35 cellular contexts compared by ENCODE assay signal in the genomic region with DNA sequence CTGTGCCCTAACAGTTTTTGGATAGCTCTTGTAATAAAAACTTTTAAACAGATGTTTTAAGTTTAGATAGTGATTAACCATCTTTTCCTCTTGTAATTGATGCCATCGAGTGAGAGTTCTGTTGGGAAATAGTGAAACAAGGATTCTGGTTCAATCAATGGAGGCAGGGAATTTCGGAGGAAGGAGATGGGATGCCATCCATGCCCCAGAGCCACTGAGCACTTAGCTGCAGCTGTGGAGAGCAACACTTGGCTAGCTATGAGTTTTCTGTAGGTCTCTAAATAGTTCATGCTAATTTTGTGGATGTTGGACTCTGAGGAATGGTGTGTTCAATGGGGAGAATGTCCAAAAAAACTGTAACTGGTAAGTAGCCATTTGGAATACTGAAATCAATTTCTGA.
"Had no signal": no experiment of that assay in that cellular context is flagged by ENCODE, and none has a peak within 500 bp of the region (broad histone marks: within the 10 kb centered on the region; RNA-seq: fewer than 3 reads in every experiment).

No MANE protein-coding gene starts in this region.

- ATAC-seq: activated CD8-positive, alpha-beta memory T cell treated with anti-CD3 and anti-CD28 coated beads, Interleukin-2, amount 10 ng/mL, durations not matched to agents 7 days and 5 days; activated naive CD8-positive, alpha-beta T cell treated with anti-CD3 and anti-CD28 coated beads, Interleukin-2, amount 50 U/mL, for 24 hours; T-cell had no signal

- H3K4me3 ChIP-seq: MG63, PC-9, SJCRH30, SK-N-MC had no signal

- H3K27ac ChIP-seq: brain microvascular endothelial cell, PC-9, SJCRH30, SK-N-MC had no signal

- H3K27me3 ChIP-seq: brain microvascular endothelial cell, MG63, SJCRH30 had no signal

- H3K4me3 Mint-ChIP-seq: activated B cell treated with CpG ODN at 0.5 μM for 24 hours; activated CD4-positive, alpha-beta memory T cell treated with anti-CD3 and anti-CD28 coated beads, Interleukin-2, amount 10 ng/mL, durations not matched to agents 7 days and 5 days; activated CD8-positive, alpha-beta memory T cell treated with anti-CD3 and anti-CD28 coated beads, Interleukin-2, amount 10 ng/mL, durations not matched to agents 7 days and 5 days; activated naive CD4-positive, alpha-beta T cell treated with anti-CD3 and anti-CD28 coated beads, Interleukin-2, amount 10 ng/mL, durations not matched to agents 7 days and 5 days; activated naive CD8-positive, alpha-beta T cell; activated naive CD8-positive, alpha-beta T cell treated with anti-CD3 and anti-CD28 coated beads, Interleukin-2, amount 50 U/mL, for 24 hours; central memory CD8-positive, alpha-beta T cell; T-cell had no signal

- H3K9me3 ChIP-seq: MG63, SJCRH30 had no signal

- H3K27ac Mint-ChIP-seq: activated B cell treated with CpG ODN at 0.5 μM for 24 hours; activated CD4-positive, alpha-beta memory T cell treated with anti-CD3 and anti-CD28 coated beads, Interleukin-2, amount 10 ng/mL, durations not matched to agents 7 days and 5 days; activated CD8-positive, alpha-beta memory T cell treated with anti-CD3 and anti-CD28 coated beads, Interleukin-2, amount 10 ng/mL, durations not matched to agents 7 days and 5 days; activated naive CD4-positive, alpha-beta T cell treated with anti-CD3 and anti-CD28 coated beads, Interleukin-2, amount 10 ng/mL, durations not matched to agents 7 days and 5 days; activated naive CD8-positive, alpha-beta T cell; activated naive CD8-positive, alpha-beta T cell treated with anti-CD3 and anti-CD28 coated beads, Interleukin-2, amount 50 U/mL, for 24 hours; T-cell had no signal

- H3K36me3 ChIP-seq: brain microvascular endothelial cell, MG63, SJCRH30 had no signal

- H3K27me3 Mint-ChIP-seq: activated B cell treated with CpG ODN at 0.5 μM for 24 hours; activated CD4-positive, alpha-beta memory T cell treated with anti-CD3 and anti-CD28 coated beads, Interleukin-2, amount 10 ng/mL, durations not matched to agents 7 days and 5 days; activated CD8-positive, alpha-beta memory T cell treated with anti-CD3 and anti-CD28 coated beads, Interleukin-2, amount 10 ng/mL, durations not matched to agents 7 days and 5 days; activated naive CD4-positive, alpha-beta T cell treated with anti-CD3 and anti-CD28 coated beads, Interleukin-2, amount 10 ng/mL, durations not matched to agents 7 days and 5 days; activated naive CD8-positive, alpha-beta T cell; activated naive CD8-positive, alpha-beta T cell treated with anti-CD3 and anti-CD28 coated beads, Interleukin-2, amount 50 U/mL, for 24 hours; central memory CD8-positive, alpha-beta T cell; T-cell had no signal

- DNase-seq: activated B cell treated with CpG ODN at 0.5 μM for 24 hours; activated CD4-positive, alpha-beta memory T cell treated with anti-CD3 and anti-CD28 coated beads, Interleukin-2, amount 10 ng/mL, durations not matched to agents 7 days and 5 days; activated CD4-positive, alpha-beta T cell treated with anti-CD3 and anti-CD28 coated beads for 4 hours; activated CD4-positive, alpha-beta T cell treated with anti-CD3 and anti-CD28 coated beads, Interleukin-2, amount 50 U/mL, for 1 hour; activated CD4-positive, CD25-positive, alpha-beta regulatory T cell treated with anti-CD3 and anti-CD28 coated beads, Interleukin-2, amount 50 U/mL, for 72 hours; activated CD8-positive, alpha-beta memory T cell treated with anti-CD3 and anti-CD28 coated beads for 24 hours; activated CD8-positive, alpha-beta memory T cell treated with anti-CD3 and anti-CD28 coated beads, Interleukin-2, amount 10 ng/mL, durations not matched to agents 7 days and 5 days; activated CD8-positive, alpha-beta memory T cell treated with anti-CD3 and anti-CD28 coated beads, Interleukin-2, amount 50 U/mL, for 48 hours; activated effector memory CD4-positive, alpha-beta T cell treated with Interleukin-2 at 50 U/mL for 16 hours; activated naive CD4-positive, alpha-beta T cell treated with anti-CD3 and anti-CD28 coated beads, Interleukin-2, amount 10 ng/mL, durations not matched to agents 7 days and 5 days; activated naive CD8-positive, alpha-beta T cell treated with anti-CD3 and anti-CD28 coated beads, Interleukin-2, amount 50 U/mL, for 24 hours; activated T-cell treated with anti-CD3 and anti-CD28 coated beads, Interleukin-2, amount 50 U/mL, for 48 hours; amniotic stem cell; aorta; brain microvascular endothelial cell; Kasumi-1; KBM-7; MG63; NCI-H1048; NCI-H1436 treated with DMSO at 0.1 percent for 48 hours; NCI-H1694 treated with DMSO at 0.1 percent for 48 hours; NCI-H2029; NCI-H510A; NCI-H526; NCI-H748 treated with DMSO at 0.1 percent for 48 hours; NK-92 treated with Interleukin-12 subunit alpha and Interleukin-12 subunit beta, amount 100 ng/mL, for 24 hours; PC-9; SHP77; SJCRH30; T-cell; T-helper 2 cell; T-helper 9 cell had no signal

- H3K9me3 Mint-ChIP-seq: central memory CD8-positive, alpha-beta T cell; T-cell had no signal
